Comparison of ENCODE assay signal across 10 cellular contexts in genomic region chr6:118826096-118826495, GRCh38.
"Had no signal": no experiment of that assay in that cellular context is flagged by ENCODE, and none has a peak within 500 bp of the region (broad histone marks: within the 10 kb centered on the region; RNA-seq: fewer than 3 reads in every experiment).

No MANE protein-coding gene starts in this region.

- H3K9me3 Mint-ChIP-seq: HFFc6, IgD-negative memory B cell had no signal

- H3K9me3 ChIP-seq: HAP-1 had no signal

- H3K27me3 Mint-ChIP-seq: IgD-negative memory B cell had no signal

- H3K4me1 ChIP-seq: HAP-1 had no signal

- H3K4me1 Mint-ChIP-seq: IgD-negative memory B cell had no signal

- H3K4me3 ChIP-seq: GM23248, HAP-1 had no signal

- H3K9ac ChIP-seq: GM23248 had no signal

- ATAC-seq: HCT116, HepG2 had no signal

- H3K4me3 Mint-ChIP-seq: HFFc6, IgD-negative memory B cell had no signal

- H3K27ac Mint-ChIP-seq: HFFc6, IgD-negative memory B cell had no signal

- DNase-seq: GM23248, GOT3, H7, HFFc6, KG1 had no signal

- H3K27ac ChIP-seq: GM23248, HL-60 had no signal
